In the genomic region with DNA sequence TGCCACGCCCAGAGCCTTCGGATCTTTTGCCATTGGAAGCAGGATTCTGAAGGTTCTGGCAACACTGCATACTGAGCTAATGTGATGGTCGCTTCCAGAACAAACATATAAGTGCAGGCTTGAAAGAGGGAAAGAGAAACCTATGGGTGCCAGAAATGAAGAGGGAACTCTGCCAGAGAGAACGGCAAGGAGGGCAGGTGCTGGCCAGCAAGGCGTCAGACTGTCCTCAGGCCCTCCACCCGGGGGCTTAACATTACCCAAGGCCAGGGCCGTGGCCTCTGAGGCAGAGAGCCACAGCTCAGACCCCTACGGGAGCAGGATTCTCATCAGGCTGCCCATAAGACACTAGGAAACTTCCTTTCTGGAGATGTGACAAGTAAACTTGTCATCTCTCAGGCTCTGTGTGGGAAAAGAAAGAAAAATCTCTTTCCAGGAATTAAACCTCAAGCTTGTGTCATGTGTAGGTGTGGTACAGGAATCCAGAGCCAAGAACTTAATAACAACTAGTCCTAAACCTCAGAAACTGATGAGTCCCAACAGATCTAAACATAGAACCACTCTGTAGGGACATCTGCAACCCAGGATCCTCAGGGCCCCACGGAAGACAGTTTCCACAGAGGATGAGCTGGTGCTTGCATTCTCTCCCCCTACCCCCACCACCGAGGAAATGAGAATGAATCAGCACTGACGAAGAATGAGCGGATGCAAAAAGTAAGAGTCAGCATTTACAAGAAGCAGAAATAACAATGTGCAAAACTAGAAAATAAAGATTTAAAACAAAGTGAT, we compare ENCODE assay signal across 9 cellular contexts.
DNase-seq lines count a peak whose midpoint lies in the region; ATAC-seq and TF ChIP-seq lines count a peak whose summit lies in the region.
"Had no signal": no experiment of that assay in that cellular context is flagged by ENCODE, and none has a peak within 500 bp of the region (broad histone marks: within the 10 kb centered on the region; RNA-seq: fewer than 3 reads in every experiment).

No MANE protein-coding gene starts in this region.

- H3K4me1 ChIP-seq in colonic mucosa, result no peaks in the 10 kb centered on the region
- H3K4me1 ChIP-seq: BE2C had no signal

- no peaks in the 10 kb centered on the region for H3K27me3 ChIP-seq in colonic mucosa
- H3K27me3 ChIP-seq: BE2C had no signal

- no peak overlapping the region for H3K4me3 Mint-ChIP-seq in stimulated activated naive CD8-positive, alpha-beta T cell treated with anti-CD3 and anti-CD28 coated beads, Interleukin-15, amount 100 ng/mL, for 72 hours

- no peak for TF ChIP-seq CTCF in colonic mucosa (IDR thresholded peaks at IDR 0.05)

- H3K9me3 Mint-ChIP-seq in stimulated activated naive CD8-positive, alpha-beta T cell treated with anti-CD3 and anti-CD28 coated beads, Interleukin-15, amount 100 ng/mL, for 72 hours, result no peaks in the 10 kb centered on the region

- peaks cover 8% of the 10 kb centered on the region for H3K4me1 Mint-ChIP-seq in stimulated activated naive CD8-positive, alpha-beta T cell treated with anti-CD3 and anti-CD28 coated beads, Interleukin-15, amount 100 ng/mL, for 72 hours

- intact Hi-C loops in Right ventricle myocardium superior (cut with DNase I) (no loop called here), colonic mucosa (cut with DNase I) (no loop called here)

- peak; percentile 8 to 31 for DNase-seq in activated CD4-positive, alpha-beta T cell treated with anti-CD3 and anti-CD28 coated beads for 4 hours
- no peak for DNase-seq in activated CD4-positive, alpha-beta T cell treated with anti-CD3 and anti-CD28 coated beads, Interleukin-2, amount 50 U/mL, for 4 hours
- peak; percentile 56 to 66 for DNase-seq in activated T-cell treated with anti-CD3 and anti-CD28 coated beads, Interleukin-2, amount 50 U/mL, for 48 hours
- DNase-seq in Right ventricle myocardium superior, result no peak
- DNase-seq in stimulated activated naive CD8-positive, alpha-beta T cell treated with anti-CD3 and anti-CD28 coated beads, Interleukin-15, amount 100 ng/mL, for 72 hours, result no peak
- no peak for DNase-seq in GM19238 (ENCODE audit: insufficient read length, low spot score)
- DNase-seq in colonic mucosa, result no peak
- DNase-seq: BE2C had no signal

- no peak overlapping the region for H3K27ac Mint-ChIP-seq in stimulated activated naive CD8-positive, alpha-beta T cell treated with anti-CD3 and anti-CD28 coated beads, Interleukin-15, amount 100 ng/mL, for 72 hours

- no peak overlapping the region for H3K9ac ChIP-seq in colonic mucosa (ENCODE audit: low read depth in 2 of 2, low read length in 2 of 2)

- H3K4me3 ChIP-seq in colonic mucosa, result no peak overlapping the region

- no peak overlapping the region for H3K27ac ChIP-seq in colonic mucosa

- ATAC-seq in Right ventricle myocardium superior (ENCODE audit: poor library complexity) (peak; percentile 41), HG03039 (IDR thresholded peaks at IDR 0.05; ENCODE audit: unreplicated experiment) (no peak)
- ATAC-seq in stimulated activated naive CD8-positive, alpha-beta T cell treated with anti-CD3 and anti-CD28 coated beads, Interleukin-15, amount 100 ng/mL, for 72 hours, result peak; percentile 49

- no peaks in the 10 kb centered on the region for H3K9me3 ChIP-seq in colonic mucosa
- H3K9me3 ChIP-seq: BE2C had no signal

- no peaks in the 10 kb centered on the region for H3K36me3 ChIP-seq in colonic mucosa

- H3K27me3 Mint-ChIP-seq in stimulated activated naive CD8-positive, alpha-beta T cell treated with anti-CD3 and anti-CD28 coated beads, Interleukin-15, amount 100 ng/mL, for 72 hours, result no peaks in the 10 kb centered on the region

Comparison
In these comparisons a context has a peak if more than half of its experiments do, and no peak if none do; other contexts are left out.
1. DNase-seq: peak in activated CD4-positive, alpha-beta T cell treated with anti-CD3 and anti-CD28 coated beads for 4 hours (2 of 2) and activated T-cell treated with anti-CD3 and anti-CD28 coated beads, Interleukin-2, amount 50 U/mL, for 48 hours (2 of 2); none in activated CD4-positive, alpha-beta T cell treated with anti-CD3 and anti-CD28 coated beads, Interleukin-2, amount 50 U/mL, for 4 hours (0 of 2), Right ventricle myocardium superior (single experiment), stimulated activated naive CD8-positive, alpha-beta T cell treated with anti-CD3 and anti-CD28 coated beads, Interleukin-15, amount 100 ng/mL, for 72 hours (0 of 2), GM19238 (single experiment) and colonic mucosa (single experiment).